ENCODE assay signal across 4 cellular contexts in the genomic region with DNA sequence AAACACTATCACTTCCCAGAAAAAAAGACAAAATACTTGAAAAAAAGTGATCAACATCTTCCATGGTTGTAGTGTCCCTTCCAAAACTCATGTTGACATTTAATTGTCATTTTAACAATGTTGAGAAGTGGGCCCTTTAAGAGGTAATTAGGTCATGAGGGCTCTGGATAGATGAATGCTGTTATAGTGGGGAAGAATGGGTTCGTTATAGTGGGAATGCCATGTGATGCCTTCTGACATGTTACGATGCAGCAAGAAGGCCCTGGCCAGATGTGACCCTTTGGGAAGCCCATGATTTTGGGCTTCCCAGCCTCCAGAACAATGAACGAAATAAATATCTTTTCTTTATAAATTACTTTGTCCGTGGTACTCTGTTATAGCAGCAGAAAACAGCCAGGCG. TPM values are rescaled to one million over a fixed set of nuclear protein-coding genes. Genes with fewer than 3 reads are reported as not detected.
"Had no signal": no experiment of that assay in that cellular context is flagged by ENCODE, and none has a peak within 500 bp of the region (broad histone marks: within the 10 kb centered on the region; RNA-seq: fewer than 3 reads in every experiment).

No MANE protein-coding gene starts in this region.

- H3K4me3 ChIP-seq: GM12878 had no signal

- ATAC-seq: GM12878 had no signal

- DNase-seq: GDM1, GF-D8 had no signal

RNA-seq across cellular contexts. Expression of a gene that starts 4.0 kb away (rescaled TPM):
- total RNA-seq: G401, GM12878 had no signal
